Comparison of ENCODE assay signal across 9 cellular contexts in genomic region chr17:15966879-15967248, GRCh38. TPM values are rescaled to one million over a fixed set of nuclear protein-coding genes. Genes with fewer than 3 reads are reported as not detected.
A peak's percentile ranks its signal among the peaks of the same experiment; 100 is the strongest.
DNase-seq lines count a peak whose midpoint lies in the region; ATAC-seq and TF ChIP-seq lines count a peak whose summit lies in the region.
"Had no signal": no experiment of that assay in that cellular context is flagged by ENCODE, and none has a peak within 500 bp of the region (broad histone marks: within the 10 kb centered on the region; RNA-seq: fewer than 3 reads in every experiment).

No MANE protein-coding gene starts in this region.

- peak overlapping the region; percentile 16 for H3K9ac ChIP-seq in endodermal cell (ENCODE audit: extremely low read depth, low read length, poor library complexity, severe bottlenecking)

- H3K4me3 ChIP-seq in endodermal cell (ENCODE audit: low read length), result peak overlapping the region; percentile 64

- no peaks in the 10 kb centered on the region for H3K9me3 ChIP-seq in endodermal cell (ENCODE audit: control insufficient read depth, low read length)

- peak overlapping the region; percentile 93 for H3K27ac Mint-ChIP-seq in endodermal cell
- peak overlapping the region; percentile 69 to 91 (median 77) for H3K27ac Mint-ChIP-seq in nephron

- H3K4me3 Mint-ChIP-seq in endodermal cell, result peak overlapping the region; percentile 36
- H3K4me3 Mint-ChIP-seq in nephron, result peak overlapping the region in 1 of 3 experiments; percentile 15

- no peaks in the 10 kb centered on the region for H3K27me3 ChIP-seq in endodermal cell (ENCODE audit: control insufficient read depth, insufficient read depth, low read length, poor library complexity, severe bottlenecking)

- TF ChIP-seq CTCF in endodermal cell (conservative IDR thresholded peaks at IDR 0.05), result no peak
- no peak for TF ChIP-seq CTCF in nephron (IDR thresholded peaks at IDR 0.05; ENCODE audit: unreplicated experiment in 3 of 3)
- TF ChIP-seq CTCF in GM13977 (IDR thresholded peaks at IDR 0.05; ENCODE audit: extremely low read depth, insufficient read depth, missing control alignments), result no peak

- H3K27ac ChIP-seq in endodermal cell (ENCODE audit: low read depth, low read length), result peak overlapping the region; percentile 96

- peaks cover 34% of the 10 kb centered on the region for H3K4me1 Mint-ChIP-seq in endodermal cell
- peaks cover 39% of the 10 kb centered on the region for H3K4me1 Mint-ChIP-seq in nephron

- H3K36me3 ChIP-seq in endodermal cell (ENCODE audit: control insufficient read depth, insufficient read depth, low read length), result no peaks in the 10 kb centered on the region

- H3K9me3 Mint-ChIP-seq in endodermal cell (no peaks in the 10 kb centered on the region), nephron (no peaks in the 10 kb centered on the region)

- H3K36me3 Mint-ChIP-seq in endodermal cell (ENCODE audit: low read depth) (no peaks in the 10 kb centered on the region), nephron (ENCODE audit: low read depth) (no peaks in the 10 kb centered on the region)

- 32 to 100% methylated on average over 1 to 11 of the region's 11 CpGs for WGBS in endodermal cell (ENCODE audit: insufficient coverage in 1 of 2, insufficient read length in 1 of 2), 2 experiments

- in situ Hi-C loops in GM13977 (cut with MboI; ENCODE audit: low pct_unique_long_range_greater_than_20kb, low sequenced_read_pairs, unreplicated experiment), result no loop called here

- H3K27me3 Mint-ChIP-seq in endodermal cell (ENCODE audit: insufficient read depth), result no peaks in the 10 kb centered on the region
- H3K27me3 Mint-ChIP-seq in nephron (ENCODE audit: low read depth), result no peaks in the 10 kb centered on the region

- peaks cover 15% of the 10 kb centered on the region for H3K4me1 ChIP-seq in endodermal cell (ENCODE audit: control insufficient read depth, insufficient read depth, low read length)

- ATAC-seq in HG03135 (IDR thresholded peaks at IDR 0.05; ENCODE audit: unreplicated experiment), result no peak

- DNase-seq in CMK (ENCODE audit: low read depth), result peak; percentile 72
- DNase-seq in NCI-H146 treated with DMSO at 0.1 percent for 48 hours (lab: John Stamatoyannopoulos, UW; ENCODE audit: unreplicated experiment), result peak; percentile 14
- DNase-seq in endodermal cell, result peak; percentile 90
- no peak for DNase-seq in GM13977 (ENCODE audit: low spot score)
- no peak for DNase-seq in occipital lobe (lab: John Stamatoyannopoulos, UW)
- no peak for DNase-seq in stimulated activated CD8-positive, alpha-beta memory T cell treated with anti-CD3 and anti-CD28 coated beads, Interleukin-4, amount 100 ng/mL, for 48 hours
- DNase-seq: NCI-H446 had no signal

RNA-seq across cellular contexts. Expression of gene ADORA2B, which starts 21.9 kb away (rescaled TPM):
- total RNA-seq in endodermal cell (1 to 10 TPM; 1.8 to 2.0 TPM), occipital lobe (3.6 TPM)
- polyA plus RNA-seq in endodermal cell (2013, experiment 1 of 2), result 3.3 TPM
- polyA plus RNA-seq in endodermal cell (2013, experiment 2 of 2), result 4.0 TPM

RNA-seq across cellular contexts. Expression of gene ZSWIM7, which starts 32.6 kb away (rescaled TPM):
- total RNA-seq in endodermal cell (10 to 100 TPM; 45.5 to 58.8 TPM), occipital lobe (15.6 TPM)
- polyA plus RNA-seq in endodermal cell (2013, experiment 1 of 2), result 53.4 TPM
- polyA plus RNA-seq in endodermal cell (2013, experiment 2 of 2), result 50.8 TPM

RNA-seq across cellular contexts. Expression of gene TTC19, which starts 32.8 kb away (rescaled TPM):
- 10 to 100 TPM; 48.2 to 53.2 TPM for total RNA-seq in endodermal cell
- 46.0 TPM for polyA plus RNA-seq in endodermal cell (2013, experiment 1 of 2)
- 45.3 TPM for polyA plus RNA-seq in endodermal cell (2013, experiment 2 of 2)
- total RNA-seq in occipital lobe, result 36.8 TPM

Comparison
In these comparisons a context has a peak if more than half of its experiments do, and no peak if none do; other contexts are left out.
1. DNase-seq: peak in CMK (single experiment), NCI-H146 treated with DMSO at 0.1 percent for 48 hours (single experiment) and endodermal cell (single experiment); none in GM13977 (single experiment), occipital lobe (single experiment) and stimulated activated CD8-positive, alpha-beta memory T cell treated with anti-CD3 and anti-CD28 coated beads, Interleukin-4, amount 100 ng/mL, for 48 hours (single experiment).